ENCODE assay signal across 8 cellular contexts in the genomic region with DNA sequence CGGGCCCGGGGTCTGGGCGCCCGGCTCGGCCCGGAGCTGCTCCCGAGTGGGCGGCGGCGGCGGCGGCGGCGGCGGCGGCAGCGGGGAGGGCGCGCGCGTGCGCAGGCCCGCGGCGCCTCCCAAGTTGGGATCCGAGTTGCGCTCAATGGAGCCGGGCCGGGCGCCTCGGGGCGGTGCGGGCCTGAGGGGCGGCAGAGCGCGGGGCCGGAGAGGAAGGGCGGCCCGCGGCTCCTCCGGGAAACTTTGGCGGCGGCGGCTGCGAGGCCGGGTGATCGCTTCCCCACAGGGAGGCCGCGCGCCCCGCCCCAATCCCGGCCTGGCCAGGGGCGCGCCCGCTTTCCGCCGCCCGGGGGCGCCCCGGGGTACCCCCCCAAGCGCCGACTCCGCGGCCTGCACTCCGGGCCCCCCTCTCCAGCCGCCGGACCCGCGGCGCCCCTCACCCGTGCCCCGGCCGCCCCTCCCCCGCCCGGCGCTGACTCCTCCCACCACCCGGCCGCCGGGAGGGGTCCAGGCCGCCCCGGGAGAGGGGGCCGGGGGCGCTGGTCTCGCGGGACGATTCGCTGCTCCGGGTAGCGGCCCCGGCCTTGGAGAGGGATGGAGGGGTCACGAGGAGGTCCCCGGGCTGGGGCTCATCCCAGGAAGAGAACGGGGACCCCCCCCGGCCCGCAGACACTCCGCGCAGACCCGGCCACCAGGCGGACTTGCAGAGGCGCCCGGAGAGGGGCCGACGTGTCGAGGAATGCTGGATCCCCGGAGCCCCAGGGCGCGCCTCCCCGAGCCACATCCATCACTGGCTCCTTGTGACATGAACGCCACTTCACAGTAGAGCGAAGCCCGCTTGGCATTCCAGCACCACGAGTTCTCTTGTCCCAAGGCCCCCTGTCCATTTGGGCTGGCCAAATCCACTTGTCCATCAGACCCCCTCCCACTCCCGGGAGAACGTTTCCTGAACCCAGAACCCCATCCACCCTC. TPM values are rescaled to one million over a fixed set of nuclear protein-coding genes. Genes with fewer than 3 reads are reported as not detected.
DNase-seq lines count a peak whose midpoint lies in the region; ATAC-seq and TF ChIP-seq lines count a peak whose summit lies in the region.

A gene with protein sequence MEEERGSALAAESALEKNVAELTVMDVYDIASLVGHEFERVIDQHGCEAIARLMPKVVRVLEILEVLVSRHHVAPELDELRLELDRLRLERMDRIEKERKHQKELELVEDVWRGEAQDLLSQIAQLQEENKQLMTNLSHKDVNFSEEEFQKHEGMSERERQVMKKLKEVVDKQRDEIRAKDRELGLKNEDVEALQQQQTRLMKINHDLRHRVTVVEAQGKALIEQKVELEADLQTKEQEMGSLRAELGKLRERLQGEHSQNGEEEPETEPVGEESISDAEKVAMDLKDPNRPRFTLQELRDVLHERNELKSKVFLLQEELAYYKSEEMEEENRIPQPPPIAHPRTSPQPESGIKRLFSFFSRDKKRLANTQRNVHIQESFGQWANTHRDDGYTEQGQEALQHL (minus strand): TSS at position 48 of the 972 bp plus-strand sequence. CDS start 237 bp downstream, outside the sequence.

- no peak for TF ChIP-seq POLR2A in vagina (IDR thresholded peaks at IDR 0.05)

- H3K4me1 ChIP-seq in left ventricle myocardium inferior (peaks cover 49% of the 10 kb centered on the region), vagina (peaks cover 30% of the 10 kb centered on the region)

- intact Hi-C loops in left ventricle myocardium inferior (cut with micrococcal nuclease) = no loop called here
- intact Hi-C loops in vagina (cut with DNase I) = loop anchor here (5.0 kb wide), 1 partner anchor 77 kb away; a partner anchor contains a TSS

- H3K4me3 ChIP-seq in GM12875 (ENCODE audit: low read depth, low read length) (peak within 1 kb of the TSS; percentile 63), left ventricle myocardium inferior (peak within 1 kb of the TSS; percentile 89), vagina (peak within 1 kb of the TSS; percentile 77 to 86)

- TF ChIP-seq CTCF in GM12875 (IDR thresholded peaks at IDR 0.05; ENCODE audit: borderline replicate concordance, insufficient read depth, low read depth, low read length) (peak; percentile 55; the same call in 1 of the 2 replicates), left ventricle myocardium inferior (IDR thresholded peaks at IDR 0.05; ENCODE audit: borderline replicate concordance) (peak; percentile 59), vagina (IDR thresholded peaks at IDR 0.05) (peak in 2 of 3 experiments; percentile 25 to 36)

- peaks cover 11% of the 10 kb centered on the region for H3K36me3 ChIP-seq in left ventricle myocardium inferior
- H3K36me3 ChIP-seq in vagina = no peaks in the 10 kb centered on the region

- DNase-seq in SW 1271 (lab: John Stamatoyannopoulos, UW) (peak; percentile 40 to 72), left ventricle myocardium inferior (peak; percentile 63), pons (ENCODE audit: low spot score) (peak; percentile 43), vagina (ENCODE audit: extremely low spot score in 2 of 2) (no peak)

- H3K27me3 ChIP-seq in left ventricle myocardium inferior (ENCODE audit: low read depth) (no peaks in the 10 kb centered on the region), vagina (no peaks in the 10 kb centered on the region)

- H3K9me3 ChIP-seq in left ventricle myocardium inferior (replicated peaks) (no peaks in the 10 kb centered on the region), vagina (no peaks in the 10 kb centered on the region)

- ATAC-seq in HG03432 (IDR thresholded peaks at IDR 0.05; ENCODE audit: unreplicated experiment) = peak; percentile 61
- no peak for ATAC-seq in HG02763 (IDR thresholded peaks at IDR 0.05; ENCODE audit: unreplicated experiment)

- H3K27ac ChIP-seq in angular gyrus (ENCODE audit: low read depth, low read length) = peak within 1 kb of the TSS; percentile 74
- peak within 1 kb of the TSS; percentile 98 for H3K27ac ChIP-seq in left ventricle myocardium inferior (replicated peaks)
- peak within 1 kb of the TSS; percentile 88 for H3K27ac ChIP-seq in vagina

RNA-seq across cellular contexts. Expression of the gene that starts here (rescaled TPM):
- total RNA-seq in left ventricle myocardium inferior (89.7 TPM), vagina (29.7 TPM)

Comparison
In these comparisons a context has a peak if more than half of its experiments do, and no peak if none do; other contexts are left out.
1. DNase-seq: peak in SW 1271 (2 of 2), left ventricle myocardium inferior (single experiment) and pons (single experiment); none in vagina (0 of 2).
2. Peak in every context shown above with its lines, with median percentiles within 50 percentile points of each other: H3K4me3 ChIP-seq, CTCF ChIP-seq and H3K27ac ChIP-seq.